Comparison of ENCODE assay signal across 22 cellular contexts in genomic region chr5:80283360-80283759, GRCh38. TPM values are rescaled to one million over a fixed set of nuclear protein-coding genes. Genes with fewer than 3 reads are reported as not detected.
A peak's percentile ranks its signal among the peaks of the same experiment; 100 is the strongest.
DNase-seq lines count a peak whose midpoint lies in the region; ATAC-seq lines count a peak whose summit lies in the region.
"Had no signal": no experiment of that assay in that cellular context is flagged by ENCODE, and none has a peak within 500 bp of the region (broad histone marks: within the 10 kb centered on the region; RNA-seq: fewer than 3 reads in every experiment).

No MANE protein-coding gene starts in this region.

- peaks cover 13% of the 10 kb centered on the region for H3K4me1 Mint-ChIP-seq in T-helper 2 cell treated with Interferon-gamma antibody and Interleukin-4, amounts not matched to agents 5 μg/mL and 100 μg/mL, for 36 hours (ENCODE audit: low read depth)
- H3K4me1 Mint-ChIP-seq in activated T-cell treated with anti-CD3 and anti-CD28 coated beads, Interleukin-2, amount 50 U/mL, for 72 hours (ENCODE audit: low read depth): peaks cover 41% of the 10 kb centered on the region
- peaks cover 24% of the 10 kb centered on the region for H3K4me1 Mint-ChIP-seq in activated naive CD8-positive, alpha-beta T cell treated with anti-CD3 and anti-CD28 coated beads for 36 hours
- peaks cover 43% of the 10 kb centered on the region for H3K4me1 Mint-ChIP-seq in stimulated activated naive CD8-positive, alpha-beta T cell treated with anti-CD3 and anti-CD28 coated beads, Interleukin-15, amount 100 ng/mL, for 72 hours
- H3K4me1 Mint-ChIP-seq: B cell had no signal

- H3K27ac Mint-ChIP-seq in T-helper 2 cell treated with Interferon-gamma antibody and Interleukin-4, amounts not matched to agents 5 μg/mL and 100 μg/mL, for 36 hours: peak overlapping the region; percentile 31
- H3K27ac Mint-ChIP-seq in activated T-cell treated with anti-CD3 and anti-CD28 coated beads, Interleukin-2, amount 50 U/mL, for 72 hours: peak overlapping the region; percentile 95
- H3K27ac Mint-ChIP-seq in activated naive CD8-positive, alpha-beta T cell treated with anti-CD3 and anti-CD28 coated beads for 36 hours: peak overlapping the region; percentile 78
- H3K27ac Mint-ChIP-seq in stimulated activated naive CD8-positive, alpha-beta T cell treated with anti-CD3 and anti-CD28 coated beads, Interleukin-15, amount 100 ng/mL, for 72 hours: peak overlapping the region; percentile 96
- H3K27ac Mint-ChIP-seq: B cell; CD8-positive, alpha-beta T cell; H9 had no signal

- peak; percentile 82 to 86 for ATAC-seq in activated T-cell treated with anti-CD3 and anti-CD28 coated beads, Interleukin-2, amount 50 U/mL, for 72 hours (replicated peaks in 1 of 2)
- peak; percentile 90 for ATAC-seq in stimulated activated naive CD8-positive, alpha-beta T cell treated with anti-CD3 and anti-CD28 coated beads, Interleukin-15, amount 100 ng/mL, for 72 hours
- ATAC-seq in left ventricle myocardium superior: no peak
- ATAC-seq: CD8-positive, alpha-beta T cell had no signal

- H3K9me3 Mint-ChIP-seq in T-helper 2 cell treated with Interferon-gamma antibody and Interleukin-4, amounts not matched to agents 5 μg/mL and 100 μg/mL, for 36 hours: no peaks in the 10 kb centered on the region
- H3K9me3 Mint-ChIP-seq in activated T-cell treated with anti-CD3 and anti-CD28 coated beads, Interleukin-2, amount 50 U/mL, for 72 hours: peaks cover 2% of the 10 kb centered on the region in 2 donors
- peaks cover 6% of the 10 kb centered on the region for H3K9me3 Mint-ChIP-seq in activated naive CD8-positive, alpha-beta T cell treated with anti-CD3 and anti-CD28 coated beads for 36 hours
- H3K9me3 Mint-ChIP-seq in stimulated activated naive CD8-positive, alpha-beta T cell treated with anti-CD3 and anti-CD28 coated beads, Interleukin-15, amount 100 ng/mL, for 72 hours: peaks cover 0 to 9% of the 10 kb centered on the region in 2 donors
- H3K9me3 Mint-ChIP-seq: CD8-positive, alpha-beta T cell; H9 had no signal

- intact Hi-C loops in left ventricle myocardium superior (cut with micrococcal nuclease): no loop called here

- no peak for DNase-seq in T-helper 2 cell treated with Interferon-gamma antibody and Interleukin-4, amounts not matched to agents 5 μg/mL and 100 μg/mL, for 36 hours (ENCODE audit: low spot score)
- no peak for DNase-seq in T-helper 2 cell
- no peak for DNase-seq in activated T-cell treated with anti-CD3 and anti-CD28 coated beads, Interleukin-2, amount 50 U/mL, for 72 hours
- no peak for DNase-seq in activated T-cell treated with anti-CD3 and anti-CD28 coated beads, Interleukin-2, amount 50 U/mL, for 48 hours
- no peak for DNase-seq in activated naive CD8-positive, alpha-beta T cell treated with anti-CD3 and anti-CD28 coated beads for 36 hours
- DNase-seq in stimulated activated naive CD8-positive, alpha-beta T cell treated with anti-CD3 and anti-CD28 coated beads, Interleukin-15, amount 100 ng/mL, for 72 hours: no peak
- DNase-seq in left ventricle myocardium superior: no peak
- DNase-seq: Caco-2; CD8-positive, alpha-beta T cell; GM23248; H9; NCI-H1048; NCI-H1417 treated with DMSO at 0.1 percent for 48 hours; NCI-H1694 treated with DMSO at 0.1 percent for 48 hours; NCI-H2081; NCI-H2171; NCI-H226; NCI-H510A; NCI-H69; RPMI8226 had no signal

- H3K27me3 Mint-ChIP-seq in T-helper 2 cell treated with Interferon-gamma antibody and Interleukin-4, amounts not matched to agents 5 μg/mL and 100 μg/mL, for 36 hours (ENCODE audit: low read depth): no peaks in the 10 kb centered on the region
- no peaks in the 10 kb centered on the region for H3K27me3 Mint-ChIP-seq in activated T-cell treated with anti-CD3 and anti-CD28 coated beads, Interleukin-2, amount 50 U/mL, for 72 hours (ENCODE audit: low read depth)
- H3K27me3 Mint-ChIP-seq in activated naive CD8-positive, alpha-beta T cell treated with anti-CD3 and anti-CD28 coated beads for 36 hours: no peaks in the 10 kb centered on the region
- H3K27me3 Mint-ChIP-seq in stimulated activated naive CD8-positive, alpha-beta T cell treated with anti-CD3 and anti-CD28 coated beads, Interleukin-15, amount 100 ng/mL, for 72 hours: no peaks in the 10 kb centered on the region

- no peak overlapping the region for H3K4me3 Mint-ChIP-seq in T-helper 2 cell treated with Interferon-gamma antibody and Interleukin-4, amounts not matched to agents 5 μg/mL and 100 μg/mL, for 36 hours
- peak overlapping the region; percentile 29 to 65 for H3K4me3 Mint-ChIP-seq in activated T-cell treated with anti-CD3 and anti-CD28 coated beads, Interleukin-2, amount 50 U/mL, for 72 hours
- H3K4me3 Mint-ChIP-seq in activated naive CD8-positive, alpha-beta T cell treated with anti-CD3 and anti-CD28 coated beads for 36 hours: no peak overlapping the region
- H3K4me3 Mint-ChIP-seq in stimulated activated naive CD8-positive, alpha-beta T cell treated with anti-CD3 and anti-CD28 coated beads, Interleukin-15, amount 100 ng/mL, for 72 hours: peak overlapping the region; percentile 50 to 66
- H3K4me3 Mint-ChIP-seq: B cell; CD8-positive, alpha-beta T cell; H9 had no signal

- peaks cover 1% of the 10 kb centered on the region for H3K36me3 Mint-ChIP-seq in T-helper 2 cell treated with Interferon-gamma antibody and Interleukin-4, amounts not matched to agents 5 μg/mL and 100 μg/mL, for 36 hours (ENCODE audit: low read depth)
- peaks cover 1 to 2% of the 10 kb centered on the region in 2 donors for H3K36me3 Mint-ChIP-seq in activated T-cell treated with anti-CD3 and anti-CD28 coated beads, Interleukin-2, amount 50 U/mL, for 72 hours (ENCODE audit: insufficient read depth in 2 of 2)
- H3K36me3 Mint-ChIP-seq in activated naive CD8-positive, alpha-beta T cell treated with anti-CD3 and anti-CD28 coated beads for 36 hours: no peaks in the 10 kb centered on the region
- H3K36me3 Mint-ChIP-seq: CD8-positive, alpha-beta T cell had no signal

RNA-seq across cellular contexts. Expression of gene SERINC5, which starts 27.5 kb away (rescaled TPM):
- 10 to 100 TPM; 41.1 to 48.3 TPM for total RNA-seq in activated T-cell treated with anti-CD3 and anti-CD28 coated beads, Interleukin-2, amount 50 U/mL, for 72 hours
- 10 to 100 TPM; 22.0 to 25.1 TPM for total RNA-seq in activated naive CD8-positive, alpha-beta T cell treated with anti-CD3 and anti-CD28 coated beads for 36 hours
- 13.7 TPM for total RNA-seq in left ventricle myocardium superior

RNA-seq across cellular contexts. Expression of gene SPZ1, which starts 36.4 kb away (rescaled TPM):
- not detected for total RNA-seq in activated T-cell treated with anti-CD3 and anti-CD28 coated beads, Interleukin-2, amount 50 U/mL, for 72 hours
- total RNA-seq in activated naive CD8-positive, alpha-beta T cell treated with anti-CD3 and anti-CD28 coated beads for 36 hours: not detected
- not detected for total RNA-seq in left ventricle myocardium superior
- total RNA-seq: B cell; Caco-2; CD8-positive, alpha-beta T cell; GM23248; H9; HT-29 had no signal

Comparison
In these comparisons a context has a peak if more than half of its experiments do, and no peak if none do; other contexts are left out.
1. H3K27ac Mint-ChIP-seq: peak in every context shown above with its lines; median percentile 96 in stimulated activated naive CD8-positive, alpha-beta T cell treated with anti-CD3 and anti-CD28 coated beads, Interleukin-15, amount 100 ng/mL, for 72 hours; 95 in activated T-cell treated with anti-CD3 and anti-CD28 coated beads, Interleukin-2, amount 50 U/mL, for 72 hours; 78 in activated naive CD8-positive, alpha-beta T cell treated with anti-CD3 and anti-CD28 coated beads for 36 hours; 31 in T-helper 2 cell treated with Interferon-gamma antibody and Interleukin-4, amounts not matched to agents 5 μg/mL and 100 μg/mL, for 36 hours.
2. H3K4me3 Mint-ChIP-seq: peak in activated T-cell treated with anti-CD3 and anti-CD28 coated beads, Interleukin-2, amount 50 U/mL, for 72 hours (2 of 2) and stimulated activated naive CD8-positive, alpha-beta T cell treated with anti-CD3 and anti-CD28 coated beads, Interleukin-15, amount 100 ng/mL, for 72 hours (2 of 2); none in T-helper 2 cell treated with Interferon-gamma antibody and Interleukin-4, amounts not matched to agents 5 μg/mL and 100 μg/mL, for 36 hours (single experiment) and activated naive CD8-positive, alpha-beta T cell treated with anti-CD3 and anti-CD28 coated beads for 36 hours (single experiment).